28 cellular contexts compared by ENCODE assay signal in the genomic region with DNA sequence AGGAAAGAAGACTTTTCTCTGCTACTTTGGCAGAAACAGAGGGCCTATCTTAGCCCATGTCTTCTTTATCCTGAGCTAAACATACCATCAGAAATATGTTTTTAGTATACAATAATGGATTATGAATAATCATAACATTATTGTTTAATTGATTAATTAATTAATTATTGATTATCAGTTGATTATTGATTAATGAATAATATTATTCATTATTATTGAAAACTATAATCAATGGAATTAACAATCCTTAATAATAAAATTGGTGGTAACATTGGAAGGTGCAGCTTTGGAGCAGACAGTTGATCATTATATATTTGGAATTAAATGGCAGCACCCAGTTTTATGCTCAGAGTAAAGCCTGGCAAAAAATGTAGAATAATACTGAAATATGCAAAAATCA.
"Had no signal": no experiment of that assay in that cellular context is flagged by ENCODE, and none has a peak within 500 bp of the region (broad histone marks: within the 10 kb centered on the region; RNA-seq: fewer than 3 reads in every experiment).

No MANE protein-coding gene starts in this region.

- H3K27ac ChIP-seq: adrenal gland, body of pancreas, colonic mucosa, esophagus muscularis mucosa, foreskin keratinocyte, gastroesophageal sphincter, heart right ventricle had no signal

- H3K36me3 ChIP-seq: adrenal gland, colonic mucosa, esophagus muscularis mucosa, gastroesophageal sphincter, heart right ventricle had no signal

- DNase-seq: activated CD4-positive, alpha-beta T cell treated with anti-CD3 and anti-CD28 coated beads for 1 hour; activated CD4-positive, alpha-beta T cell treated with anti-CD3 and anti-CD28 coated beads for 4 hours; activated CD4-positive, alpha-beta T cell treated with anti-CD3 and anti-CD28 coated beads, Interleukin-2, amount 10 ng/mL, durations not matched to agents 7 days and 5 days; activated CD4-positive, alpha-beta T cell treated with anti-CD3 and anti-CD28 coated beads, Interleukin-2, amount 50 U/mL, for 48 hours; activated CD8-positive, alpha-beta memory T cell treated with anti-CD3 and anti-CD28 coated beads for 24 hours; activated CD8-positive, alpha-beta T cell treated with anti-CD3 and anti-CD28 coated beads for 36 hours; activated effector memory CD4-positive, alpha-beta T cell treated with Interleukin-2 at 50 U/mL for 16 hours; activated gamma-delta T cell treated with Interleukin-2 at 50 U/mL for 16 hours; activated naive CD4-positive, alpha-beta T cell treated with anti-CD3 and anti-CD28 coated beads, Interleukin-2, amount 50 U/mL, for 16 hours; activated naive CD4-positive, alpha-beta T cell treated with Interleukin-2 at 50 U/mL for 16 hours; activated naive CD8-positive, alpha-beta T cell treated with anti-CD3 and anti-CD28 coated beads for 36 hours; activated naive CD8-positive, alpha-beta T cell treated with anti-CD3 and anti-CD28 coated beads, Interleukin-2, amount 50 U/mL, for 24 hours; activated T-cell treated with anti-CD3 and anti-CD28 coated beads, Interleukin-2, amount 50 U/mL, for 4 hours; adrenal gland; amygdala; aorta; body of pancreas; caudate nucleus; colonic mucosa; effector CD8-positive, alpha-beta T cell; endodermal cell; erythroblast; foreskin keratinocyte; heart right ventricle; T-helper 2 cell had no signal

- ATAC-seq: activated CD8-positive, alpha-beta T cell treated with anti-CD3 and anti-CD28 coated beads for 36 hours; activated naive CD8-positive, alpha-beta T cell treated with anti-CD3 and anti-CD28 coated beads, Interleukin-2, amount 50 U/mL, for 24 hours; activated T-cell treated with anti-CD3 and anti-CD28 coated beads, Interleukin-2, amount 50 U/mL, for 4 hours; activated T-helper 17 cell treated with anti-CD3 and anti-CD28 coated beads, Interleukin-2, amount 50 U/mL, for 72 hours; body of pancreas; foreskin keratinocyte; gastroesophageal sphincter; heart right ventricle had no signal

- H3K9me3 ChIP-seq: adrenal gland, body of pancreas, colonic mucosa, esophagus muscularis mucosa, gastroesophageal sphincter, heart right ventricle had no signal

- H3K4me3 ChIP-seq: adrenal gland, body of pancreas, colonic mucosa, esophagus muscularis mucosa, gastroesophageal sphincter, heart right ventricle had no signal

- H3K27me3 ChIP-seq: adrenal gland, body of pancreas, colonic mucosa, foreskin keratinocyte, heart right ventricle had no signal

- H3K4me1 ChIP-seq: adrenal gland, body of pancreas, colonic mucosa, esophagus muscularis mucosa, foreskin keratinocyte, gastroesophageal sphincter, heart right ventricle had no signal
